1 cellular context compared by ENCODE assay signal in the genomic region with DNA sequence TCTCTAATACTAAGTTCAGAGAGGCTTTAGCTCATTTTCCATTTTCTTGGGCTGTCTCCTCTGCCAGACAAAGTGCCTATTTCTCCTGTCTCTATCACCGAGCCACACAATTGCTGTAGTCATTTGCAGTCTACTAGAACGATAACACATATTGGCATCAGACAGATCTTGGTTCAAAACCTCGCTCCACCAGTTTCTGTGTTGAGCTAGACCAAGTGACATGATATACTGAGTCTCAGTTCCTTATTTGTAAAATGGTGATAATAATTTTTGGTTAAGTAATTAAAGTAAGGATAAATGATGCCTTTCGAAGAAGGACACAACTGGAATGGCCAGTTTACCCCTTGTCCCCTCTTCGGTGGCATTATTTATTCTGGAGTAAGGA.
TF ChIP-seq lines count a peak whose summit lies in the region.

No MANE protein-coding gene starts in this region.

TF ChIP-seq in GM23338, 12 proteins besides CTCF, POLR2A, EP300 and RAD21 (continued from another document):
- TF ChIP-seq, protein P1, sequence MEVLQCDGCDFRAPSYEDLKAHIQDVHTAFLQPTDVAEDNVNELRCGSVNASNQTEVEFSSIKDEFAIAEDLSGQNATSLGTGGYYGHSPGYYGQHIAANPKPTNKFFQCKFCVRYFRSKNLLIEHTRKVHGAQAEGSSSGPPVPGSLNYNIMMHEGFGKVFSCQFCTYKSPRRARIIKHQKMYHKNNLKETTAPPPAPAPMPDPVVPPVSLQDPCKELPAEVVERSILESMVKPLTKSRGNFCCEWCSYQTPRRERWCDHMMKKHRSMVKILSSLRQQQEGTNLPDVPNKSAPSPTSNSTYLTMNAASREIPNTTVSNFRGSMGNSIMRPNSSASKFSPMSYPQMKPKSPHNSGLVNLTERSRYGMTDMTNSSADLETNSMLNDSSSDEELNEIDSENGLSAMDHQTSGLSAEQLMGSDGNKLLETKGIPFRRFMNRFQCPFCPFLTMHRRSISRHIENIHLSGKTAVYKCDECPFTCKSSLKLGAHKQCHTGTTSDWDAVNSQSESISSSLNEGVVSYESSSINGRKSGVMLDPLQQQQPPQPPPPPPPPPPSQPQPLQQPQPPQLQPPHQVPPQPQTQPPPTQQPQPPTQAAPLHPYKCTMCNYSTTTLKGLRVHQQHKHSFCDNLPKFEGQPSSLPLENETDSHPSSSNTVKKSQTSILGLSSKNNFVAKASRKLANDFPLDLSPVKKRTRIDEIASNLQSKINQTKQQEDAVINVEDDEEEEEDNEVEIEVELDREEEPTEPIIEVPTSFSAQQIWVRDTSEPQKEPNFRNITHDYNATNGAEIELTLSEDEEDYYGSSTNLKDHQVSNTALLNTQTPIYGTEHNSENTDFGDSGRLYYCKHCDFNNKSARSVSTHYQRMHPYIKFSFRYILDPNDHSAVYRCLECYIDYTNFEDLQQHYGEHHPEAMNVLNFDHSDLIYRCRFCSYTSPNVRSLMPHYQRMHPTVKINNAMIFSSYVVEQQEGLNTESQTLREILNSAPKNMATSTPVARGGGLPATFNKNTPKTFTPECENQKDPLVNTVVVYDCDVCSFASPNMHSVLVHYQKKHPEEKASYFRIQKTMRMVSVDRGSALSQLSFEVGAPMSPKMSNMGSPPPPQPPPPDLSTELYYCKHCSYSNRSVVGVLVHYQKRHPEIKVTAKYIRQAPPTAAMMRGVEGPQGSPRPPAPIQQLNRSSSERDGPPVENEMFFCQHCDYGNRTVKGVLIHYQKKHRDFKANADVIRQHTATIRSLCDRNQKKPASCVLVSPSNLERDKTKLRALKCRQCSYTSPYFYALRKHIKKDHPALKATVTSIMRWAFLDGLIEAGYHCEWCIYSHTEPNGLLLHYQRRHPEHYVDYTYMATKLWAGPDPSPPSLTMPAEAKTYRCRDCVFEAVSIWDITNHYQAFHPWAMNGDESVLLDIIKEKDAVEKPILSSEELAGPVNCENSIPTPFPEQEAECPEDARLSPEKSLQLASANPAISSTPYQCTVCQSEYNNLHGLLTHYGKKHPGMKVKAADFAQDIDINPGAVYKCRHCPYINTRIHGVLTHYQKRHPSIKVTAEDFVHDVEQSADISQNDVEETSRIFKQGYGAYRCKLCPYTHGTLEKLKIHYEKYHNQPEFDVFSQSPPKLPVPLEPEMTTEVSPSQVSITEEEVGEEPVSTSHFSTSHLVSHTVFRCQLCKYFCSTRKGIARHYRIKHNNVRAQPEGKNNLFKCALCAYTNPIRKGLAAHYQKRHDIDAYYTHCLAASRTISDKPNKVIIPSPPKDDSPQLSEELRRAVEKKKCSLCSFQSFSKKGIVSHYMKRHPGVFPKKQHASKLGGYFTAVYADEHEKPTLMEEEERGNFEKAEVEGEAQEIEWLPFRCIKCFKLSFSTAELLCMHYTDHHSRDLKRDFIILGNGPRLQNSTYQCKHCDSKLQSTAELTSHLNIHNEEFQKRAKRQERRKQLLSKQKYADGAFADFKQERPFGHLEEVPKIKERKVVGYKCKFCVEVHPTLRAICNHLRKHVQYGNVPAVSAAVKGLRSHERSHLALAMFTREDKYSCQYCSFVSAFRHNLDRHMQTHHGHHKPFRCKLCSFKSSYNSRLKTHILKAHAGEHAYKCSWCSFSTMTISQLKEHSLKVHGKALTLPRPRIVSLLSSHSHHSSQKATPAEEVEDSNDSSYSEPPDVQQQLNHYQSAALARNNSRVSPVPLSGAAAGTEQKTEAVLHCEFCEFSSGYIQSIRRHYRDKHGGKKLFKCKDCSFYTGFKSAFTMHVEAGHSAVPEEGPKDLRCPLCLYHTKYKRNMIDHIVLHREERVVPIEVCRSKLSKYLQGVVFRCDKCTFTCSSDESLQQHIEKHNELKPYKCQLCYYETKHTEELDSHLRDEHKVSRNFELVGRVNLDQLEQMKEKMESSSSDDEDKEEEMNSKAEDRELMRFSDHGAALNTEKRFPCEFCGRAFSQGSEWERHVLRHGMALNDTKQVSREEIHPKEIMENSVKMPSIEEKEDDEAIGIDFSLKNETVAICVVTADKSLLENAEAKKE (CRISPR knock-in tag; IDR thresholded peaks at IDR 0.05): no peak
- TF ChIP-seq STAT1 (IDR thresholded peaks at IDR 0.05; ENCODE audit: unreplicated experiment): no peak
- TF ChIP-seq ZNF331 (CRISPR knock-in tag; IDR thresholded peaks at IDR 0.05; ENCODE audit: low read depth): no peak
TF ChIP-seq in GM23338: peak in this region for 0.
